ENCODE assay signal across 2 cellular contexts in genomic region chr5:128932232-128932631, GRCh38. TPM values are rescaled to one million over a fixed set of nuclear protein-coding genes. Genes with fewer than 3 reads are reported as not detected.
"Had no signal": no experiment of that assay in that cellular context is flagged by ENCODE, and none has a peak within 500 bp of the region (broad histone marks: within the 10 kb centered on the region; RNA-seq: fewer than 3 reads in every experiment).

No MANE protein-coding gene starts in this region.

RNA-seq across cellular contexts. Expression of gene SLC27A6, which starts 33.1 kb away (rescaled TPM):
- total RNA-seq: G401, GM12878 had no signal
- polyA plus RNA-seq: GM12878 had no signal
